In the genomic region with DNA sequence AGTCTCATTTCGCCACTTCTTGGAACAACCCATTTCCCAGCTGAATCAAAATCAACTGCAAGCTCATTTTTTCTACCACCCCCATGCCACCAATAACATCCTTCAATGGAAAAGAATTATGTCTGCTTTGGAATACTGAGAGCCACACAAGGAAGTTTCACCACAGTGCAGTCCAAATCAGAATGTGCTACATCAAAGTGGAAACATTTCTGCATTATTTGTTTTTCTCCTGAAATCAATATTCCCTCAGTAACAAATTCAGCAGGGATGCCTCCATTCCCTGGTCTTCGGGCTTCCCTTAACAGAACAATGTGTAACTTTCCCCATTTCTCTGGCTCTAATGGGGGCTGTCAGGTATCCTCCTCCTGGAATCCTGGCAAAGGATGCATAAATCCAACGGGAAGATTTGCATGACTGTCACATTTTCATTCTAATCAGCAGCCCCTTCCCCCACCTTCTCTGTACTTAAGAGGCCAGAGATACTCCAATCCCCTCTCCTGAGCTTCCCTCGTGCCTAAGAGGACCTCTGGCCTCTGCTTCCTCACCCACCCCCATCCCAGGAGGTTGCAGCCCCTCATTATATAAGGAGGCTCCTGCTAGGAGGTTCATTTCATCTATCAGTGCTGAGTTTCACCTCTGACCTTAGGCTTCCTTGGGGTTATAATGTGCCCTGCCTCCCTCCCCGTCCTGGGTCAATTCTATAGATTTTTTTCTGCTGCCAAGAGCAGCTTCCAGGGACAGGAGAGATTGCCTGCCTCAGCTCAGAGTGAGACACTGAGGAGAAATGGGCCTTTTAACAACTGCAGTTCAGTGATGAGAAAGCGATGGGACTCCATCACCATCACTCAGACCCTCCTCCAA, we compare ENCODE assay signal across 23 cellular contexts.
"Had no signal": no experiment of that assay in that cellular context is flagged by ENCODE, and none has a peak within 500 bp of the region (broad histone marks: within the 10 kb centered on the region; RNA-seq: fewer than 3 reads in every experiment).

No MANE protein-coding gene starts in this region.

- H3K9me3 Mint-ChIP-seq: activated CD4-positive, alpha-beta T cell treated with anti-CD3 and anti-CD28 coated beads, Interleukin-2, amount 10 ng/mL, durations not matched to agents 7 days and 5 days; activated naive CD4-positive, alpha-beta T cell treated with anti-CD3 and anti-CD28 coated beads, Interleukin-2, amount 10 ng/mL, durations not matched to agents 7 days and 5 days; immature natural killer cell; natural killer cell had no signal

- H3K4me1 ChIP-seq: gastroesophageal sphincter, heart left ventricle, left ventricle myocardium inferior, spleen, tibial nerve had no signal

- H3K4me3 ChIP-seq: coronary artery, gastroesophageal sphincter, heart left ventricle, left ventricle myocardium inferior, spleen, tibial nerve had no signal

- H3K27me3 ChIP-seq: gastroesophageal sphincter, heart left ventricle, spleen, tibial nerve had no signal

- H3K27me3 Mint-ChIP-seq: activated CD4-positive, alpha-beta T cell treated with anti-CD3 and anti-CD28 coated beads, Interleukin-2, amount 10 ng/mL, durations not matched to agents 7 days and 5 days; activated CD8-positive, alpha-beta memory T cell treated with anti-CD3 and anti-CD28 coated beads, Interleukin-2, amount 10 ng/mL, durations not matched to agents 7 days and 5 days; activated CD8-positive, alpha-beta T cell treated with anti-CD3 and anti-CD28 coated beads for 36 hours; activated naive CD4-positive, alpha-beta T cell treated with anti-CD3 and anti-CD28 coated beads, Interleukin-2, amount 10 ng/mL, durations not matched to agents 7 days and 5 days; stimulated activated naive CD8-positive, alpha-beta T cell treated with anti-CD3 and anti-CD28 coated beads, Interleukin-15, amount 100 ng/mL, for 72 hours had no signal

- H3K27ac ChIP-seq: coronary artery, epithelial cell of prostate, gastroesophageal sphincter, heart left ventricle, left ventricle myocardium inferior, spleen, tibial nerve had no signal

- H3K4me3 Mint-ChIP-seq: activated CD4-positive, alpha-beta T cell treated with anti-CD3 and anti-CD28 coated beads, Interleukin-2, amount 10 ng/mL, durations not matched to agents 7 days and 5 days; activated CD8-positive, alpha-beta memory T cell treated with anti-CD3 and anti-CD28 coated beads, Interleukin-2, amount 10 ng/mL, durations not matched to agents 7 days and 5 days; activated CD8-positive, alpha-beta T cell treated with anti-CD3 and anti-CD28 coated beads for 36 hours; activated naive CD4-positive, alpha-beta T cell treated with anti-CD3 and anti-CD28 coated beads, Interleukin-2, amount 10 ng/mL, durations not matched to agents 7 days and 5 days; immature natural killer cell; natural killer cell; stimulated activated naive CD8-positive, alpha-beta T cell treated with anti-CD3 and anti-CD28 coated beads, Interleukin-15, amount 100 ng/mL, for 72 hours had no signal

- DNase-seq: activated CD4-positive, alpha-beta T cell treated with anti-CD3 and anti-CD28 coated beads, Interleukin-2, amount 10 ng/mL, durations not matched to agents 7 days and 5 days; activated CD8-positive, alpha-beta memory T cell treated with anti-CD3 and anti-CD28 coated beads, Interleukin-2, amount 10 ng/mL, durations not matched to agents 7 days and 5 days; activated CD8-positive, alpha-beta T cell treated with anti-CD3 and anti-CD28 coated beads for 36 hours; activated effector memory CD4-positive, alpha-beta T cell treated with anti-CD3 and anti-CD28 coated beads, Interleukin-2, amount 50 U/mL, for 16 hours; activated naive CD4-positive, alpha-beta T cell treated with anti-CD3 and anti-CD28 coated beads, Interleukin-2, amount 10 ng/mL, durations not matched to agents 7 days and 5 days; activated T-cell treated with anti-CD3 and anti-CD28 coated beads for 4 hours; amygdala; cerebellar nuclear complex; heart left ventricle; immature natural killer cell; left ventricle myocardium inferior; mammary epithelial cell; midbrain; natural killer cell; nucleus accumbens; spleen; stimulated activated CD4-positive, alpha-beta T cell treated with anti-CD3 and anti-CD28 coated beads, Interleukin-4, amount 100 ng/mL, for 24 hours; stimulated activated naive CD8-positive, alpha-beta T cell treated with anti-CD3 and anti-CD28 coated beads, Interleukin-15, amount 100 ng/mL, for 72 hours had no signal

- H3K4me1 Mint-ChIP-seq: activated CD4-positive, alpha-beta T cell treated with anti-CD3 and anti-CD28 coated beads, Interleukin-2, amount 10 ng/mL, durations not matched to agents 7 days and 5 days; activated CD8-positive, alpha-beta memory T cell treated with anti-CD3 and anti-CD28 coated beads, Interleukin-2, amount 10 ng/mL, durations not matched to agents 7 days and 5 days; activated naive CD4-positive, alpha-beta T cell treated with anti-CD3 and anti-CD28 coated beads, Interleukin-2, amount 10 ng/mL, durations not matched to agents 7 days and 5 days had no signal

- H3K9me3 ChIP-seq: gastroesophageal sphincter, left ventricle myocardium inferior, spleen, tibial nerve had no signal

- H3K27ac Mint-ChIP-seq: activated CD4-positive, alpha-beta T cell treated with anti-CD3 and anti-CD28 coated beads, Interleukin-2, amount 10 ng/mL, durations not matched to agents 7 days and 5 days; activated CD8-positive, alpha-beta memory T cell treated with anti-CD3 and anti-CD28 coated beads, Interleukin-2, amount 10 ng/mL, durations not matched to agents 7 days and 5 days; activated CD8-positive, alpha-beta T cell treated with anti-CD3 and anti-CD28 coated beads for 36 hours; activated naive CD4-positive, alpha-beta T cell treated with anti-CD3 and anti-CD28 coated beads, Interleukin-2, amount 10 ng/mL, durations not matched to agents 7 days and 5 days; immature natural killer cell; natural killer cell had no signal

- H3K36me3 ChIP-seq: gastroesophageal sphincter, heart left ventricle, left ventricle myocardium inferior, spleen, tibial nerve had no signal

- H3K36me3 Mint-ChIP-seq: activated CD8-positive, alpha-beta memory T cell treated with anti-CD3 and anti-CD28 coated beads, Interleukin-2, amount 10 ng/mL, durations not matched to agents 7 days and 5 days; activated naive CD4-positive, alpha-beta T cell treated with anti-CD3 and anti-CD28 coated beads, Interleukin-2, amount 10 ng/mL, durations not matched to agents 7 days and 5 days; immature natural killer cell; natural killer cell had no signal

- ATAC-seq: activated CD4-positive, CD25-positive, alpha-beta regulatory T cell treated with anti-CD3 and anti-CD28 coated beads, Interleukin-2, amount 50 U/mL, for 24 hours; activated CD8-positive, alpha-beta memory T cell treated with anti-CD3 and anti-CD28 coated beads, Interleukin-2, amount 10 ng/mL, durations not matched to agents 7 days and 5 days; activated CD8-positive, alpha-beta T cell treated with anti-CD3 and anti-CD28 coated beads for 36 hours; heart left ventricle; natural killer cell; stimulated activated naive CD8-positive, alpha-beta T cell treated with anti-CD3 and anti-CD28 coated beads, Interleukin-15, amount 100 ng/mL, for 72 hours had no signal
